In the genomic region with DNA sequence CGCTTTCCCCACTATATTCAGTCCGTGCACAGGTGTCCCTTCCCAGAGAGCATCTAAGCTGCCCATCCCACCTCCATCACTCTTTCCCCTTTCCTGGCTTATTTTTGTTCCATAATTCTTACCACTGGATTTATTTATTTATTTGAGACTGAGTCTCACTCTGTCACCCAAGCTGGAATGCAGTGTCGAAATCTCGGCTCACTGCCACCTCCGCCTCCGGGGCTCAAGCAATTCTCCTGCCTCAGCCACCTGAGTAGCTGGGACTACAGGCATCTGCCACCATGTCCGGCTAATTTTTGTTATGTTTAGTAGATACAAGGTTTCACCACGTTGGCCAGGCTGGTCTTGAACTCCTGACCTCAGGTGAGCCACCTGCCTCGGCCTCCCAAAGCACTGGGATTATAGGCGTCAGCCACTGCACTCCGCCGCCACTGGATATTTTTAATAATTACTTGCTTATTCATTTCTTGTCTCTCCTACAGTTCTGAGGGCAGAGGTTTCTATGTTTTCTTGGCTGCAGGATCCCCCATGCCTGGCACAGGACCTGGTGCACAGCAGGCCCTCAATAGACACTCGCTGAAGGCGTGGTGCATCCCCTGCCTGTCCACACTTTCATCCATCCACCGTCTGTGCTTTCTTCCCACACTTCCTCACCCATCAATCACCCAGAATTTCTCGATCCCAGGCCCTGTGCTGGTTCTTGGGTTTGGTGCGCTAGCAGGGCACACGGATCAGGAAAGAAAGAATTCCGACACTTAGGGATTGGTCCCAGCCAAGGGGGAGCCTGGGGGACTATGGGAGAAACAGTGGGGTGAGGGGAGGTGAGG, we compare ENCODE assay signal across 8 cellular contexts. TPM values are rescaled to one million over a fixed set of nuclear protein-coding genes. Genes with fewer than 3 reads are reported as not detected.
DNase-seq lines count a peak whose midpoint lies in the region; ATAC-seq and TF ChIP-seq lines count a peak whose summit lies in the region.

No MANE protein-coding gene starts in this region.

- BruUV-seq in MCF 10A (replicated peaks; lab: Mats Ljungman, UMichigan): no TSS peak

- no peak overlapping the region for H4K91ac ChIP-seq in mesenchymal stem cell (ENCODE audit: low read length)

- H3K14ac ChIP-seq in mesenchymal stem cell (ENCODE audit: low read length in 2 of 2): no peak overlapping the region

- DNase-seq in cardiac muscle cell (ENCODE audit: low read depth in 1 of 2, low spot score in 1 of 2): peak; percentile 33 to 54
- DNase-seq in heart right ventricle: no peak
- DNase-seq in MCF 10A (ENCODE audit: unreplicated experiment): peak; percentile 84
- no peak for DNase-seq in mesenchymal stem cell
- DNase-seq in activated CD4-positive, alpha-beta T cell treated with anti-CD3 and anti-CD28 coated beads for 36 hours: no peak
- DNase-seq in midbrain (lab: John Stamatoyannopoulos, UW): no peak

- WGBS in heart right ventricle, 2 donors: 84 to 85% methylated on average over 19 of the region's 19 CpGs
- 85% methylated on average over 17 of the region's 19 CpGs for WGBS in mesenchymal stem cell
- WGBS in urinary bladder: 84% methylated on average over 19 of the region's 19 CpGs

- H3K9me3 ChIP-seq in cardiac muscle cell (ENCODE audit: low read depth) (no peaks in the 10 kb centered on the region), heart right ventricle (no peaks in the 10 kb centered on the region), mesenchymal stem cell (ENCODE audit: control insufficient read depth, low read length) (no peaks in the 10 kb centered on the region)

- H3K23ac ChIP-seq in mesenchymal stem cell (ENCODE audit: low read length in 2 of 2): no peak overlapping the region

- no peaks in the 10 kb centered on the region for H3K36me3 Mint-ChIP-seq in MCF 10A (ENCODE audit: insufficient read depth, unreplicated experiment)
- no peaks in the 10 kb centered on the region for H3K36me3 Mint-ChIP-seq in activated CD4-positive, alpha-beta T cell treated with anti-CD3 and anti-CD28 coated beads for 36 hours (ENCODE audit: low read depth)

- peak overlapping the region; percentile 37 for H2AK5ac ChIP-seq in mesenchymal stem cell (ENCODE audit: low read length, severe bottlenecking)

- CTCF ChIA-PET in MCF 10A (lab: Yijun Ruan, JAX): interaction anchor here (0.8 to 1.5 kb wide), 3 partner anchors 10 to 30 kb away, joined by 3 to 5 read pairs (median 3); no protein-coding TSS in a partner anchor
- CTCF ChIA-PET in activated CD4-positive, alpha-beta T cell treated with anti-CD3 and anti-CD28 coated beads for 36 hours (lab: Charles Lee): no interaction called here

- POLR2A ChIA-PET in MCF 10A (lab: Yijun Ruan, JAX): interaction anchor here (0.6 to 1.7 kb wide), 6 partner anchors 9 to 118 kb away, joined by 3 to 6 read pairs (median 4); partner anchors contain the start of genes ADGRG1 and DRC7
- POLR2A ChIA-PET in activated CD4-positive, alpha-beta T cell treated with anti-CD3 and anti-CD28 coated beads for 36 hours (lab: Charles Lee): no interaction called here

- intact Hi-C loops in heart right ventricle (cut with DNase I) (no loop called here), MCF 10A (cut with micrococcal nuclease) (no loop called here)
- intact Hi-C loops in activated CD4-positive, alpha-beta T cell treated with anti-CD3 and anti-CD28 coated beads for 36 hours (cut with DNase I, micrococcal nuclease): no loop called here

- no peak overlapping the region for H2BK5ac ChIP-seq in mesenchymal stem cell (ENCODE audit: low read depth, low read length, poor library complexity, severe bottlenecking)

- TF ChIP-seq CTCF in cardiac muscle cell (IDR thresholded peaks at IDR 0.05; ENCODE audit: low read depth, low read length) (no peak), heart right ventricle (IDR thresholded peaks at IDR 0.05) (no peak), MCF 10A (IDR thresholded peaks at IDR 0.05; ENCODE audit: unreplicated experiment) (no peak)

- H2BK15ac ChIP-seq in mesenchymal stem cell (ENCODE audit: low read depth, poor library complexity, severe bottlenecking): no peak overlapping the region

- no peak overlapping the region for H3K4me3 Mint-ChIP-seq in MCF 10A (ENCODE audit: unreplicated experiment)
- H3K4me3 Mint-ChIP-seq in activated CD4-positive, alpha-beta T cell treated with anti-CD3 and anti-CD28 coated beads for 36 hours: no peak overlapping the region

- H3K4me2 ChIP-seq in mesenchymal stem cell (ENCODE audit: low read length, poor library complexity, severe bottlenecking): no peak overlapping the region

- peaks cover 45% of the 10 kb centered on the region for H3K4me1 Mint-ChIP-seq in MCF 10A (ENCODE audit: insufficient read depth, unreplicated experiment)
- H3K4me1 Mint-ChIP-seq in activated CD4-positive, alpha-beta T cell treated with anti-CD3 and anti-CD28 coated beads for 36 hours: peaks cover 18% of the 10 kb centered on the region

- no peak overlapping the region for H3K4me3 ChIP-seq in cardiac muscle cell
- no peak overlapping the region for H3K4me3 ChIP-seq in heart right ventricle
- H3K4me3 ChIP-seq in mesenchymal stem cell (ENCODE audit: insufficient read depth in 1 of 2, low read depth in 1 of 2, low read length in 2 of 2): no peak overlapping the region
- no peak overlapping the region for H3K4me3 ChIP-seq in urinary bladder (ENCODE audit: low read depth, low read length)

- H4K8ac ChIP-seq in mesenchymal stem cell (ENCODE audit: low read length): no peak overlapping the region

- no peak overlapping the region for H3K18ac ChIP-seq in mesenchymal stem cell (ENCODE audit: low read depth in 1 of 2, low read length in 2 of 2)

- H2BK12ac ChIP-seq in mesenchymal stem cell (ENCODE audit: low read length in 2 of 2): no peak overlapping the region

- H3K27me3 Mint-ChIP-seq in MCF 10A (ENCODE audit: insufficient read depth, unreplicated experiment): no peaks in the 10 kb centered on the region
- no peaks in the 10 kb centered on the region for H3K27me3 Mint-ChIP-seq in activated CD4-positive, alpha-beta T cell treated with anti-CD3 and anti-CD28 coated beads for 36 hours

- H3K27ac ChIP-seq in cardiac muscle cell (no peak overlapping the region), heart right ventricle (no peak overlapping the region), mesenchymal stem cell (ENCODE audit: low read length, poor library complexity, severe bottlenecking) (no peak overlapping the region), urinary bladder (ENCODE audit: low read depth) (peak overlapping the region; percentile 59)

- no peaks in the 10 kb centered on the region for H3K36me3 ChIP-seq in cardiac muscle cell
- no peaks in the 10 kb centered on the region for H3K36me3 ChIP-seq in heart right ventricle
- H3K36me3 ChIP-seq in mesenchymal stem cell (ENCODE audit: control insufficient read depth in 1 of 2, insufficient read depth in 2 of 2, low read depth in 1 of 2, low read length in 2 of 2): no peaks in the 10 kb centered on the region
- H3K36me3 ChIP-seq in urinary bladder (ENCODE audit: insufficient read depth): no peaks in the 10 kb centered on the region

- ATAC-seq in heart right ventricle: no peak
- ATAC-seq in activated CD4-positive, alpha-beta T cell treated with anti-CD3 and anti-CD28 coated beads for 36 hours: no peak
- no peak for ATAC-seq in HG03097 (IDR thresholded peaks at IDR 0.05; ENCODE audit: low FRiP score, unreplicated experiment)

- no peak overlapping the region for H3K4ac ChIP-seq in mesenchymal stem cell (ENCODE audit: low read depth in 1 of 2, low read length in 2 of 2)

- H3K27ac Mint-ChIP-seq in MCF 10A (ENCODE audit: low read depth, unreplicated experiment): no peak overlapping the region
- no peak overlapping the region for H3K27ac Mint-ChIP-seq in activated CD4-positive, alpha-beta T cell treated with anti-CD3 and anti-CD28 coated beads for 36 hours

- H3K9me3 Mint-ChIP-seq in MCF 10A (ENCODE audit: unreplicated experiment): no peaks in the 10 kb centered on the region
- no peaks in the 10 kb centered on the region for H3K9me3 Mint-ChIP-seq in activated CD4-positive, alpha-beta T cell treated with anti-CD3 and anti-CD28 coated beads for 36 hours (ENCODE audit: low read depth)

- H2AFZ ChIP-seq in mesenchymal stem cell (ENCODE audit: low read depth, low read length): peak overlapping the region; percentile 18

- H3K4me1 ChIP-seq in cardiac muscle cell (ENCODE audit: low read depth): peaks cover 4% of the 10 kb centered on the region
- peaks cover 0 to 10% (median 5%) of the 10 kb centered on the region in 9 donors for H3K4me1 ChIP-seq in heart right ventricle
- H3K4me1 ChIP-seq in mesenchymal stem cell (ENCODE audit: control insufficient read depth, insufficient read depth, low read depth, low read length): peaks cover 39% of the 10 kb centered on the region
- H3K4me1 ChIP-seq in urinary bladder (ENCODE audit: insufficient read depth): no peaks in the 10 kb centered on the region

- H3K79me1 ChIP-seq in mesenchymal stem cell (replicated peaks; ENCODE audit: low read length, poor library complexity, severe bottlenecking): no peaks in the 10 kb centered on the region

- H3K9ac ChIP-seq in mesenchymal stem cell (ENCODE audit: low read length): no peak overlapping the region

- H2BK120ac ChIP-seq in mesenchymal stem cell (ENCODE audit: low read depth, low read length): no peak overlapping the region

- no peaks in the 10 kb centered on the region for H3K27me3 ChIP-seq in cardiac muscle cell
- no peaks in the 10 kb centered on the region for H3K27me3 ChIP-seq in heart right ventricle
- no peaks in the 10 kb centered on the region for H3K27me3 ChIP-seq in mesenchymal stem cell (ENCODE audit: control insufficient read depth in 1 of 2, insufficient read depth in 1 of 2, low read length in 2 of 2)

RNA-seq across cellular contexts. Expression of gene ADGRG1, which starts 9.9 kb away (rescaled TPM):
- total RNA-seq in cardiac muscle cell: not detected in 2 replicates
- polyA plus RNA-seq in cardiac muscle cell: 0.15 and 0.21 TPM in 2 replicates
- total RNA-seq in heart right ventricle: 10 to 100 TPM; 11.1 to 46.3 (median 18.5) TPM
- polyA plus RNA-seq in heart right ventricle: 10 to 100 TPM; 19.2 to 27.7 TPM
- 10.1 and 10.2 TPM in 2 replicates for total RNA-seq in MCF 10A (2022)
- polyA plus RNA-seq in mesenchymal stem cell (2013, experiment 1 of 2): 4.0 TPM
- polyA plus RNA-seq in mesenchymal stem cell (2013, experiment 2 of 2): 4.4 TPM
- 11.5 TPM for total RNA-seq in urinary bladder
- polyA plus RNA-seq in urinary bladder: 36.1 TPM
- total RNA-seq in activated CD4-positive, alpha-beta T cell treated with anti-CD3 and anti-CD28 coated beads for 36 hours: 1 to 10 TPM; 6.3 to 6.8 TPM

RNA-seq across cellular contexts. Expression of gene ADGRG3, which starts 49.6 kb away (rescaled TPM):
- total RNA-seq in cardiac muscle cell (not detected in 2 replicates), heart right ventricle (1 to 10 TPM in 2 of 10 donors, under 1 TPM in 6, not detected in 2; 0.29 to 2.4 (median 0.65) TPM), MCF 10A (2022) (not detected in 2 replicates), urinary bladder (1.2 TPM)
- polyA plus RNA-seq in cardiac muscle cell (0.41 TPM in 1 of 2 replicates, not detected in the other), heart right ventricle (under 1 TPM; 0.22 to 0.57 TPM), urinary bladder (1.5 TPM)
- polyA plus RNA-seq in mesenchymal stem cell (2013, experiment 1 of 2): not detected
- not detected for polyA plus RNA-seq in mesenchymal stem cell (2013, experiment 2 of 2)
- not detected for total RNA-seq in activated CD4-positive, alpha-beta T cell treated with anti-CD3 and anti-CD28 coated beads for 36 hours

Comparison
In these comparisons a context has a peak if more than half of its experiments do, and no peak if none do; other contexts are left out.
1. DNase-seq: peak in cardiac muscle cell (2 of 2) and MCF 10A (single experiment); none in heart right ventricle (0 of 2), mesenchymal stem cell (single experiment), activated CD4-positive, alpha-beta T cell treated with anti-CD3 and anti-CD28 coated beads for 36 hours (single experiment) and midbrain (single experiment).